Comparison of ENCODE assay signal across 12 cellular contexts in the genomic region with DNA sequence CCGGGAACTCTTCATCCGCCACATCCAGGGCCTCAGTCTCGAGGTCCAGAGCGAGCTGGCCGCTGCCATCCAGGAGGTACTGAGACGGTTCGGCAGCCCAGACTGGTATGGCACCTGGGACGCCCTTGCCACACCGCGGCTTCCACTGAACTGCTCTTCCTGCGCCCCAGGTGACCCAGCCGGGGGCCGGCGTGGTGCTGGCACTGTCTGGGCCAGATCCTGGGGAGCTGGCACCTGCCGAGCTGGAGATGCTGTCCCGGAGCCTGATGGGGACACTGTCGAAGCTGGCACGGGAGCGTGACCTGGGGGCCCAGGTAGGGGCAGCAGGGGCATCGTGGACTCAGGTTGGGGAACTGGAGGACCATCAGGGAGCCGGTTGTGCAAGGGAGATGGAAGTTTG. TPM values are rescaled to one million over a fixed set of nuclear protein-coding genes. Genes with fewer than 3 reads are reported as not detected.
DNase-seq lines count a peak whose midpoint lies in the region; ATAC-seq and TF ChIP-seq lines count a peak whose summit lies in the region.
"Had no signal": no experiment of that assay in that cellular context is flagged by ENCODE, and none has a peak within 500 bp of the region (broad histone marks: within the 10 kb centered on the region; RNA-seq: fewer than 3 reads in every experiment).

No MANE protein-coding gene starts in this region.

- H3K4me1 ChIP-seq in OCI-LY7 (ENCODE audit: insufficient read depth, low read length, poor library complexity, severe bottlenecking), result peaks cover 43% of the 10 kb centered on the region
- no peaks in the 10 kb centered on the region for H3K4me1 ChIP-seq in endodermal cell (ENCODE audit: control insufficient read depth, insufficient read depth, low read length)
- H3K4me1 ChIP-seq in neutrophil (ENCODE audit: control insufficient read depth in 1 of 2, insufficient read depth in 1 of 2, low read depth in 1 of 2, low read length in 1 of 2), result peaks cover 75 to 80% of the 10 kb centered on the region in 2 experiments
- peaks cover 3 to 6% of the 10 kb centered on the region in 2 donors for H3K4me1 ChIP-seq in ascending aorta

- CTCF ChIA-PET in OCI-LY7 (lab: Charles Lee; ENCODE audit: unreplicated experiment), result interaction anchor here (1.4 kb wide), 1 partner anchor 24 kb away, joined by 5 read pairs; a partner anchor contains a TSS

- H3K27ac ChIP-seq in OCI-LY7 (ENCODE audit: low read depth, low read length, poor library complexity, severe bottlenecking), result no peak overlapping the region
- no peak overlapping the region for H3K27ac ChIP-seq in endodermal cell (ENCODE audit: low read depth, low read length)
- peak overlapping the region; percentile 99 for H3K27ac ChIP-seq in neutrophil
- H3K27ac ChIP-seq in ascending aorta, result no peak overlapping the region
- H3K27ac ChIP-seq: SJSA1 had no signal

- no peak overlapping the region for H3K9ac ChIP-seq in endodermal cell (ENCODE audit: extremely low read depth, low read length, poor library complexity, severe bottlenecking)

- H3K4me3 Mint-ChIP-seq in T-helper 1 cell treated with Interleukin-12 subunit alpha and Interleukin-12 subunit beta and Interleukin-4 antibody, amounts not matched to agents 30 μg/mL and 1 μg/mL, for 36 hours, result peak overlapping the region; percentile 92
- H3K4me3 Mint-ChIP-seq in endodermal cell, result peak overlapping the region; percentile 59

- H3K9me3 ChIP-seq in OCI-LY7 (ENCODE audit: low read length), result no peaks in the 10 kb centered on the region
- H3K9me3 ChIP-seq in endodermal cell (ENCODE audit: control insufficient read depth, low read length), result no peaks in the 10 kb centered on the region
- no peaks in the 10 kb centered on the region for H3K9me3 ChIP-seq in neutrophil
- H3K9me3 ChIP-seq in ascending aorta, result no peaks in the 10 kb centered on the region

- 93 to 94% methylated on average over 6 to 21 of the region's 21 CpGs for WGBS in endodermal cell (ENCODE audit: insufficient coverage in 1 of 2, insufficient read length in 1 of 2), 2 experiments

- no peak overlapping the region for H2AFZ ChIP-seq in OCI-LY7 (ENCODE audit: low read length)

- no peak for ATAC-seq in HG02642 (IDR thresholded peaks at IDR 0.05; ENCODE audit: poor library complexity, unreplicated experiment)

- H3K27me3 Mint-ChIP-seq in T-helper 1 cell treated with Interleukin-12 subunit alpha and Interleukin-12 subunit beta and Interleukin-4 antibody, amounts not matched to agents 30 μg/mL and 1 μg/mL, for 36 hours (ENCODE audit: low read depth), result no peaks in the 10 kb centered on the region
- H3K27me3 Mint-ChIP-seq in endodermal cell (ENCODE audit: insufficient read depth), result peaks cover 13% of the 10 kb centered on the region

- BruUV-seq in OCI-LY7 (replicated peaks; lab: Mats Ljungman, UMichigan), result no TSS peak

- H4K20me1 ChIP-seq in OCI-LY7 (ENCODE audit: insufficient read depth, low read length), result no peaks in the 10 kb centered on the region

- TF ChIP-seq CTCF in OCI-LY7 (conservative IDR thresholded peaks at IDR 0.05; ENCODE audit: low read length) (no peak), endodermal cell (conservative IDR thresholded peaks at IDR 0.05) (no peak), neutrophil (IDR thresholded peaks at IDR 0.05) (no peak), ascending aorta (IDR thresholded peaks at IDR 0.05) (no peak)

- intact Hi-C loops in OCI-LY7 (cut with micrococcal nuclease; ENCODE audit: unreplicated experiment) (loop anchor here (2.0 kb wide), 2 partner anchors 23 to 71 kb away; a partner anchor contains a TSS), ascending aorta (cut with DNase I) (no loop called here)

- H3K9me2 ChIP-seq in OCI-LY7 (ENCODE audit: insufficient read depth, low read length), result no peaks in the 10 kb centered on the region

- no peaks in the 10 kb centered on the region for H3K27me3 ChIP-seq in endodermal cell (ENCODE audit: control insufficient read depth, insufficient read depth, low read length, poor library complexity, severe bottlenecking)
- H3K27me3 ChIP-seq in neutrophil, result no peaks in the 10 kb centered on the region
- H3K27me3 ChIP-seq in ascending aorta, result no peaks in the 10 kb centered on the region
- H3K27me3 ChIP-seq: SJSA1 had no signal

- peak overlapping the region; percentile 74 for H3K4me3 ChIP-seq in OCI-LY7 (ENCODE audit: low read depth, low read length, poor library complexity, severe bottlenecking)
- no peak overlapping the region for H3K4me3 ChIP-seq in endodermal cell (ENCODE audit: low read length)
- H3K4me3 ChIP-seq in neutrophil (ENCODE audit: low read depth in 1 of 2, low read length in 1 of 2), result peak overlapping the region; percentile 88 to 89
- no peak overlapping the region for H3K4me3 ChIP-seq in ascending aorta

- H3K9me3 Mint-ChIP-seq in T-helper 1 cell treated with Interleukin-12 subunit alpha and Interleukin-12 subunit beta and Interleukin-4 antibody, amounts not matched to agents 30 μg/mL and 1 μg/mL, for 36 hours, result no peaks in the 10 kb centered on the region
- no peaks in the 10 kb centered on the region for H3K9me3 Mint-ChIP-seq in endodermal cell

- H3K27ac Mint-ChIP-seq in T-helper 1 cell treated with Interleukin-12 subunit alpha and Interleukin-12 subunit beta and Interleukin-4 antibody, amounts not matched to agents 30 μg/mL and 1 μg/mL, for 36 hours, result no peak overlapping the region
- no peak overlapping the region for H3K27ac Mint-ChIP-seq in endodermal cell

- DNase-seq in T-helper 1 cell, result no peak
- no peak for DNase-seq in OCI-LY7 (ENCODE audit: low spot score)
- DNase-seq in endodermal cell, result no peak
- DNase-seq in SK-N-DZ (ENCODE audit: low spot score), result no peak
- no peak for DNase-seq in ascending aorta (ENCODE audit: low spot score in 2 of 2)
- DNase-seq: NCI-H1092 treated with DMSO at 0.1 percent for 48 hours; NCI-H526 treated with DMSO at 0.1 percent for 48 hours; stimulated activated CD4-positive, alpha-beta T cell treated with anti-CD3 and anti-CD28 coated beads, Interleukin-15, amount 100 ng/mL, for 24 hours had no signal

- H3K36me3 Mint-ChIP-seq in T-helper 1 cell treated with Interleukin-12 subunit alpha and Interleukin-12 subunit beta and Interleukin-4 antibody, amounts not matched to agents 30 μg/mL and 1 μg/mL, for 36 hours (ENCODE audit: low read depth), result peaks cover 28% of the 10 kb centered on the region
- peaks cover 3% of the 10 kb centered on the region for H3K36me3 Mint-ChIP-seq in endodermal cell (ENCODE audit: low read depth)

- H3K36me3 ChIP-seq in OCI-LY7 (ENCODE audit: insufficient read depth, low read length) (peaks cover 36% of the 10 kb centered on the region), endodermal cell (ENCODE audit: control insufficient read depth, insufficient read depth, low read length) (no peaks in the 10 kb centered on the region), neutrophil (peaks cover 42% of the 10 kb centered on the region), ascending aorta (no peaks in the 10 kb centered on the region)
- H3K36me3 ChIP-seq: SJSA1 had no signal

- POLR2A ChIA-PET in OCI-LY7 (lab: Charles Lee), result interaction anchor here (0.5 to 3.6 kb wide), 2 partner anchors 24 to 364 kb away, joined by 3 to 22 read pairs; a partner anchor contains a TSS

- peaks cover 10% of the 10 kb centered on the region; the same call in 1 of the 2 replicates for H3K79me2 ChIP-seq in OCI-LY7 (ENCODE audit: insufficient read depth, low read depth, low read length)

- H3K4me2 ChIP-seq in OCI-LY7 (ENCODE audit: low read length), result peak overlapping the region; percentile 90

- H3K4me1 Mint-ChIP-seq in T-helper 1 cell treated with Interleukin-12 subunit alpha and Interleukin-12 subunit beta and Interleukin-4 antibody, amounts not matched to agents 30 μg/mL and 1 μg/mL, for 36 hours (ENCODE audit: low read depth), result peaks cover 30% of the 10 kb centered on the region
- peaks cover 7% of the 10 kb centered on the region for H3K4me1 Mint-ChIP-seq in endodermal cell

RNA-seq across cellular contexts. Expression of a gene that starts 1.4 kb away (rescaled TPM):
- total RNA-seq in OCI-LY7 (2014; rRNA removed; shearing (Covaris generic)), result 40.7 and 44.1 TPM in 2 replicates
- total RNA-seq in OCI-LY7 (2022) (61.5 and 67.2 TPM in 2 replicates), endodermal cell (10 to 100 TPM; 14.2 to 15.2 TPM), ascending aorta (5.1 TPM)
- 5.3 TPM for polyA plus RNA-seq in endodermal cell (2013, experiment 1 of 2)
- polyA plus RNA-seq in endodermal cell (2013, experiment 2 of 2), result 4.5 TPM
- polyA plus RNA-seq in SK-N-DZ (2014; cell fraction: cytosol; rRNA removed), result 1.0 and 2.9 TPM in 2 replicates
- 4.5 and 5.0 TPM in 2 replicates for polyA plus RNA-seq in SK-N-DZ (2014; cell fraction: nucleus; rRNA removed)

RNA-seq across cellular contexts. Expression of a gene that starts 17.5 kb away (rescaled TPM):
- total RNA-seq in OCI-LY7 (2014; rRNA removed; shearing (Covaris generic)), result 9.0 and 16.7 TPM in 2 replicates
- total RNA-seq in OCI-LY7 (2022), result 11.0 and 13.4 TPM in 2 replicates
- total RNA-seq in endodermal cell, result 10 to 100 TPM; 13.5 to 14.5 TPM
- polyA plus RNA-seq in endodermal cell (2013, experiment 1 of 2), result 10.2 TPM
- polyA plus RNA-seq in endodermal cell (2013, experiment 2 of 2), result 9.9 TPM
- 10.3 and 11.4 TPM in 2 replicates for polyA plus RNA-seq in SK-N-DZ (2014; cell fraction: cytosol; rRNA removed)
- polyA plus RNA-seq in SK-N-DZ (2014; cell fraction: nucleus; rRNA removed), result 15.5 and 24.3 TPM in 2 replicates
- 81.5 TPM for total RNA-seq in ascending aorta

RNA-seq across cellular contexts. Expression of a gene that starts 23.5 kb away (rescaled TPM):
- total RNA-seq in OCI-LY7 (2014; rRNA removed; shearing (Covaris generic)), result 177 and 200 TPM in 2 replicates
- total RNA-seq in OCI-LY7 (2022), result 168 and 217 TPM in 2 replicates
- 100 to 1,000 TPM; 235 to 289 TPM for total RNA-seq in endodermal cell
- polyA plus RNA-seq in endodermal cell (2013, experiment 1 of 2), result 188 TPM
- polyA plus RNA-seq in endodermal cell (2013, experiment 2 of 2), result 181 TPM
- polyA plus RNA-seq in SK-N-DZ (2014; cell fraction: cytosol; rRNA removed), result 281 and 367 TPM in 2 replicates
- polyA plus RNA-seq in SK-N-DZ (2014; cell fraction: nucleus; rRNA removed), result 167 and 242 TPM in 2 replicates
- total RNA-seq in ascending aorta, result 153 TPM

RNA-seq across cellular contexts. Expression of a gene that starts 24.1 kb away (rescaled TPM):
- 322 and 414 TPM in 2 replicates for total RNA-seq in OCI-LY7 (2014; rRNA removed; shearing (Covaris generic))
- total RNA-seq in OCI-LY7 (2022) (198 and 205 TPM in 2 replicates), endodermal cell (100 to 1,000 TPM; 265 to 352 TPM), ascending aorta (384 TPM)
- 224 TPM for polyA plus RNA-seq in endodermal cell (2013, experiment 1 of 2)
- polyA plus RNA-seq in endodermal cell (2013, experiment 2 of 2), result 197 TPM
- 648 and 693 TPM in 2 replicates for polyA plus RNA-seq in SK-N-DZ (2014; cell fraction: cytosol; rRNA removed)
- 332 and 431 TPM in 2 replicates for polyA plus RNA-seq in SK-N-DZ (2014; cell fraction: nucleus; rRNA removed)

RNA-seq across cellular contexts. Expression of a gene that starts 36.1 kb away (rescaled TPM):
- total RNA-seq in OCI-LY7 (2014; rRNA removed; shearing (Covaris generic)), result 28.6 and 42.3 TPM in 2 replicates
- total RNA-seq in OCI-LY7 (2022), result 44.9 and 57.8 TPM in 2 replicates
- total RNA-seq in endodermal cell, result 10 to 100 TPM; 22.8 to 34.5 TPM
- polyA plus RNA-seq in endodermal cell (2013, experiment 1 of 2), result 20.0 TPM
- polyA plus RNA-seq in endodermal cell (2013, experiment 2 of 2), result 17.8 TPM
- 23.4 and 50.2 TPM in 2 replicates for polyA plus RNA-seq in SK-N-DZ (2014; cell fraction: cytosol; rRNA removed)
- 37.5 and 48.3 TPM in 2 replicates for polyA plus RNA-seq in SK-N-DZ (2014; cell fraction: nucleus; rRNA removed)
- total RNA-seq in ascending aorta, result 53.4 TPM

Comparison
In these comparisons a context has a peak if more than half of its experiments do, and no peak if none do; other contexts are left out.
1. H3K4me3 ChIP-seq: peak in OCI-LY7 (single experiment) and neutrophil (2 of 2); none in endodermal cell (single experiment) and ascending aorta (0 of 2).